ENCODE assay signal across 14 cellular contexts in the genomic region with DNA sequence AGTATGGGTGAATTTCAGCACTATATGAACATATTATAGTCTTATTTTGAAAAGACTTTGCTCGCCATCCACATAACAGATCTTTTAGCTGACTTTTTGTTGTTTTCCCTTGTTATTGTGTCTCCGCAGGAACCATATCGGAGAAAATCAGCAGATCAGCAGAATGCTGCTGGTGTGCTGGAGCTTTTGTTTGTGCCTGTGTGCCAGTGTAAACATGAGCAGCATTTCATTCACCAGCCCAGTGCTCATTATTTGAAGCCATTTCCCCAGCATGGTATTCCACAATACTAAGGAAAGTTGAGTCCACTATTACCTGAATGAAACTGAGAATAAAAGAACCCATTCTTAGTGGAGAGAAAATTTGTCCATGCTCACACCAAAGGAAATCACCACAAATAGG.
A peak's percentile ranks its signal among the peaks of the same experiment; 100 is the strongest.
DNase-seq lines count a peak whose midpoint lies in the region; ATAC-seq and TF ChIP-seq lines count a peak whose summit lies in the region.
"Had no signal": no experiment of that assay in that cellular context is flagged by ENCODE, and none has a peak within 500 bp of the region (broad histone marks: within the 10 kb centered on the region; RNA-seq: fewer than 3 reads in every experiment).

No MANE protein-coding gene starts in this region.

- H3K27me3 ChIP-seq in parathyroid adenoma (ENCODE audit: control insufficient read depth, insufficient read depth, low read length): no peaks in the 10 kb centered on the region

- no peak overlapping the region for H3K4me3 ChIP-seq in parathyroid adenoma (ENCODE audit: low read depth, low read length)
- H3K4me3 ChIP-seq: BLaER1 treated with 17β-estradiol and CSF1 and Interleukin-3, amounts not matched to agents 10 nM and 100 nM had no signal

- no peaks in the 10 kb centered on the region for H3K79me2 ChIP-seq in parathyroid adenoma

- DNase-seq in NCI-H345 (lab: John Stamatoyannopoulos, UW) (peak; percentile 5), NCI-H345 treated with DMSO at 0.1 percent for 48 hours (lab: John Stamatoyannopoulos, UW; ENCODE audit: unreplicated experiment) (no peak), NCI-H146 (lab: John Stamatoyannopoulos, UW) (peak; percentile 36), astrocyte of the hippocampus (ENCODE audit: low read depth, low spot score) (peak; percentile 8), iPS-NIHi11 (ENCODE audit: low spot score) (no peak)
- DNase-seq: 8988T; CD4-positive, CD25-positive, alpha-beta regulatory T cell; DMS53; GF-D8; IMR-90 had no signal

- no peaks in the 10 kb centered on the region for H3K36me3 ChIP-seq in parathyroid adenoma (ENCODE audit: control insufficient read depth, insufficient read depth, low read length)
- H3K36me3 ChIP-seq: BLaER1 treated with 17β-estradiol and CSF1 and Interleukin-3, amounts not matched to agents 10 nM and 100 nM had no signal

- no peaks in the 10 kb centered on the region for H3K4me1 ChIP-seq in parathyroid adenoma
- H3K4me1 ChIP-seq: BLaER1 treated with 17β-estradiol and CSF1 and Interleukin-3, amounts not matched to agents 10 nM and 100 nM had no signal

- no peak for ATAC-seq in HG03045 (IDR thresholded peaks at IDR 0.05; ENCODE audit: unreplicated experiment)
- ATAC-seq: HCT116 had no signal

- H3K27ac ChIP-seq in parathyroid adenoma: peak overlapping the region; percentile 90
- H3K27ac ChIP-seq: BLaER1 treated with 17β-estradiol and CSF1 and Interleukin-3, amounts not matched to agents 10 nM and 100 nM had no signal

- H2AFZ ChIP-seq in parathyroid adenoma: no peak overlapping the region

- no peaks in the 10 kb centered on the region for H3K9me3 ChIP-seq in parathyroid adenoma (ENCODE audit: control insufficient read depth, low read length)

- H3K9ac ChIP-seq in parathyroid adenoma: no peak overlapping the region
- H3K9ac ChIP-seq: BLaER1 treated with 17β-estradiol and CSF1 and Interleukin-3, amounts not matched to agents 10 nM and 100 nM had no signal

- no peak for TF ChIP-seq CTCF in parathyroid adenoma (IDR thresholded peaks at IDR 0.05)

- no peak overlapping the region for H3K4me2 ChIP-seq in parathyroid adenoma (ENCODE audit: low read length)
- H3K4me2 ChIP-seq: BLaER1 treated with 17β-estradiol and CSF1 and Interleukin-3, amounts not matched to agents 10 nM and 100 nM had no signal

Comparison
In these comparisons a context has a peak if more than half of its experiments do, and no peak if none do; other contexts are left out.
1. DNase-seq: peak in NCI-H345 (single experiment), NCI-H146 (single experiment) and astrocyte of the hippocampus (single experiment); none in NCI-H345 treated with DMSO at 0.1 percent for 48 hours (single experiment) and iPS-NIHi11 (single experiment).